1 cellular context compared by ENCODE assay signal in genomic region chr17:48561894-48562810, GRCh38.
TF ChIP-seq lines count a peak whose summit lies in the region.

No MANE protein-coding gene starts in this region.

TF ChIP-seq in GM12878, 131 proteins besides CTCF, POLR2A, EP300 and RAD21:
- TF ChIP-seq REST (IDR thresholded peaks at IDR 0.05; ENCODE audit: low read depth, low read length): no peak
- no peak for TF ChIP-seq PAX8 (IDR thresholded peaks at IDR 0.05)
- TF ChIP-seq ATF7 (IDR thresholded peaks at IDR 0.05; ENCODE audit: low read depth): peak; percentile 54
- no peak for TF ChIP-seq TCF12 (IDR thresholded peaks at IDR 0.05; ENCODE audit: low read depth, low read length)
- 0 out of 2 replicates have a peak, but pooled peaks have one; percentile 37 for TF ChIP-seq LARP7 (IDR thresholded peaks at IDR 0.05)
- TF ChIP-seq MEF2B (IDR thresholded peaks at IDR 0.05; ENCODE audit: partially characterized antibody, poor library complexity, severe bottlenecking): peak; percentile 88
- no peak for TF ChIP-seq SREBF1 (IDR thresholded peaks at IDR 0.05; ENCODE audit: low read length)
- TF ChIP-seq, protein P1, sequence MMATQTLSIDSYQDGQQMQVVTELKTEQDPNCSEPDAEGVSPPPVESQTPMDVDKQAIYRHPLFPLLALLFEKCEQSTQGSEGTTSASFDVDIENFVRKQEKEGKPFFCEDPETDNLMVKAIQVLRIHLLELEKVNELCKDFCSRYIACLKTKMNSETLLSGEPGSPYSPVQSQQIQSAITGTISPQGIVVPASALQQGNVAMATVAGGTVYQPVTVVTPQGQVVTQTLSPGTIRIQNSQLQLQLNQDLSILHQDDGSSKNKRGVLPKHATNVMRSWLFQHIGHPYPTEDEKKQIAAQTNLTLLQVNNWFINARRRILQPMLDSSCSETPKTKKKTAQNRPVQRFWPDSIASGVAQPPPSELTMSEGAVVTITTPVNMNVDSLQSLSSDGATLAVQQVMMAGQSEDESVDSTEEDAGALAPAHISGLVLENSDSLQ (IDR thresholded peaks at IDR 0.05): peak; percentile 47
- TF ChIP-seq HSF1 (IDR thresholded peaks at IDR 0.05; ENCODE audit: low read depth, low read length): no peak
- TF ChIP-seq ZNF622 (IDR thresholded peaks at IDR 0.05): no peak
- TF ChIP-seq BHLHE40 (IDR thresholded peaks at IDR 0.05; ENCODE audit: borderline replicate concordance in 1 of 2, low read depth in 2 of 2, low read length in 1 of 2): peak in 1 of 2 experiments; percentile 41; a peak in 1 of 4 replicates
- no peak for TF ChIP-seq MYB (IDR thresholded peaks at IDR 0.05; ENCODE audit: borderline replicate concordance, low read depth, low read length)
- no peak for TF ChIP-seq SUZ12 (IDR thresholded peaks at IDR 0.05; ENCODE audit: unreplicated experiment)
- TF ChIP-seq, protein P2, sequence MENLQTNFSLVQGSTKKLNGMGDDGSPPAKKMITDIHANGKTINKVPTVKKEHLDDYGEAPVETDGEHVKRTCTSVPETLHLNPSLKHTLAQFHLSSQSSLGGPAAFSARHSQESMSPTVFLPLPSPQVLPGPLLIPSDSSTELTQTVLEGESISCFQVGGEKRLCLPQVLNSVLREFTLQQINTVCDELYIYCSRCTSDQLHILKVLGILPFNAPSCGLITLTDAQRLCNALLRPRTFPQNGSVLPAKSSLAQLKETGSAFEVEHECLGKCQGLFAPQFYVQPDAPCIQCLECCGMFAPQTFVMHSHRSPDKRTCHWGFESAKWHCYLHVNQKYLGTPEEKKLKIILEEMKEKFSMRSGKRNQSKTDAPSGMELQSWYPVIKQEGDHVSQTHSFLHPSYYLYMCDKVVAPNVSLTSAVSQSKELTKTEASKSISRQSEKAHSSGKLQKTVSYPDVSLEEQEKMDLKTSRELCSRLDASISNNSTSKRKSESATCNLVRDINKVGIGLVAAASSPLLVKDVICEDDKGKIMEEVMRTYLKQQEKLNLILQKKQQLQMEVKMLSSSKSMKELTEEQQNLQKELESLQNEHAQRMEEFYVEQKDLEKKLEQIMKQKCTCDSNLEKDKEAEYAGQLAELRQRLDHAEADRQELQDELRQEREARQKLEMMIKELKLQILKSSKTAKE (IDR thresholded peaks at IDR 0.05; ENCODE audit: low read depth, poor library complexity, severe bottlenecking): peak; percentile 13
- TF ChIP-seq HDAC2 (IDR thresholded peaks at IDR 0.05): no peak
- TF ChIP-seq IKZF1 (conservative IDR thresholded peaks at IDR 0.05): peak; percentile 61; the same call in 1 of the 2 replicates
- TF ChIP-seq TCF3 (IDR thresholded peaks at IDR 0.05; ENCODE audit: borderline replicate concordance, insufficient read depth, low read depth, low read length): no peak
- TF ChIP-seq ATF2 (IDR thresholded peaks at IDR 0.05; ENCODE audit: low read length): no peak
- TF ChIP-seq SUPT20H (IDR thresholded peaks at IDR 0.05; ENCODE audit: borderline replicate concordance, control insufficient read depth, low read depth, low read length): no peak
- TF ChIP-seq NR2F1 (conservative IDR thresholded peaks at IDR 0.05): peak; percentile 31; the same call in 1 of the 2 replicates
- TF ChIP-seq ZNF207 (IDR thresholded peaks at IDR 0.05; ENCODE audit: borderline replicate concordance): no peak
- no peak for TF ChIP-seq YY1 (IDR thresholded peaks at IDR 0.05; ENCODE audit: low read depth, low read length)
- TF ChIP-seq NBN (IDR thresholded peaks at IDR 0.05): peak; percentile 79; the same call in 1 of the 2 replicates
- TF ChIP-seq, protein P3, sequence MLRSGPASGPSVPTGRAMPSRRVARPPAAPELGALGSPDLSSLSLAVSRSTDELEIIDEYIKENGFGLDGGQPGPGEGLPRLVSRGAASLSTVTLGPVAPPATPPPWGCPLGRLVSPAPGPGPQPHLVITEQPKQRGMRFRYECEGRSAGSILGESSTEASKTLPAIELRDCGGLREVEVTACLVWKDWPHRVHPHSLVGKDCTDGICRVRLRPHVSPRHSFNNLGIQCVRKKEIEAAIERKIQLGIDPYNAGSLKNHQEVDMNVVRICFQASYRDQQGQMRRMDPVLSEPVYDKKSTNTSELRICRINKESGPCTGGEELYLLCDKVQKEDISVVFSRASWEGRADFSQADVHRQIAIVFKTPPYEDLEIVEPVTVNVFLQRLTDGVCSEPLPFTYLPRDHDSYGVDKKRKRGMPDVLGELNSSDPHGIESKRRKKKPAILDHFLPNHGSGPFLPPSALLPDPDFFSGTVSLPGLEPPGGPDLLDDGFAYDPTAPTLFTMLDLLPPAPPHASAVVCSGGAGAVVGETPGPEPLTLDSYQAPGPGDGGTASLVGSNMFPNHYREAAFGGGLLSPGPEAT (IDR thresholded peaks at IDR 0.05; ENCODE audit: low read depth): 0 out of 2 replicates have a peak, but pooled peaks have one; percentile 32
- peak; percentile 63 to 67; a peak in 3 of 4 replicates for TF ChIP-seq IKZF2 (IDR thresholded peaks at IDR 0.05)
- TF ChIP-seq E2F8 (IDR thresholded peaks at IDR 0.05; ENCODE audit: low read depth, partially characterized antibody): no peak
- TF ChIP-seq SMARCA5 (IDR thresholded peaks at IDR 0.05): 0 out of 2 replicates have a peak, but pooled peaks have one; percentile 16
- TF ChIP-seq CHD2 (IDR thresholded peaks at IDR 0.05; ENCODE audit: borderline replicate concordance, low read depth, low read length): 0 out of 2 replicates have a peak, but pooled peaks have one; percentile 12
- no peak for TF ChIP-seq BMI1 (IDR thresholded peaks at IDR 0.05; ENCODE audit: borderline replicate concordance)
- TF ChIP-seq, protein P4, sequence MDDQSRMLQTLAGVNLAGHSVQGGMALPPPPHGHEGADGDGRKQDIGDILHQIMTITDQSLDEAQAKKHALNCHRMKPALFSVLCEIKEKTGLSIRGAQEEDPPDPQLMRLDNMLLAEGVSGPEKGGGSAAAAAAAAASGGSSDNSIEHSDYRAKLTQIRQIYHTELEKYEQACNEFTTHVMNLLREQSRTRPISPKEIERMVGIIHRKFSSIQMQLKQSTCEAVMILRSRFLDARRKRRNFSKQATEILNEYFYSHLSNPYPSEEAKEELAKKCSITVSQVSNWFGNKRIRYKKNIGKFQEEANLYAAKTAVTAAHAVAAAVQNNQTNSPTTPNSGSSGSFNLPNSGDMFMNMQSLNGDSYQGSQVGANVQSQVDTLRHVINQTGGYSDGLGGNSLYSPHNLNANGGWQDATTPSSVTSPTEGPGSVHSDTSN (IDR thresholded peaks at IDR 0.05; ENCODE audit: insufficient replicate concordance, low read depth, low read length): no peak
- TF ChIP-seq GATAD2B (conservative IDR thresholded peaks at IDR 0.05; ENCODE audit: low read depth): 0 out of 2 replicates have a peak, but pooled peaks have one; percentile 51
- TF ChIP-seq DPF2 (IDR thresholded peaks at IDR 0.05): peak; percentile 46; the same call in 1 of the 2 replicates
- TF ChIP-seq ZNF592 (IDR thresholded peaks at IDR 0.05): peak; percentile 32; the same call in 1 of the 2 replicates
- peak; percentile 98 for TF ChIP-seq MTA2 (IDR thresholded peaks at IDR 0.05; ENCODE audit: low read depth)
- no peak for TF ChIP-seq POLR2AphosphoS5 (IDR thresholded peaks at IDR 0.05; ENCODE audit: low read length)
